ENCODE assay signal across 8 cellular contexts in genomic region chr4:110514889-110515479, GRCh38. TPM values are rescaled to one million over a fixed set of nuclear protein-coding genes. Genes with fewer than 3 reads are reported as not detected.
A peak's percentile ranks its signal among the peaks of the same experiment; 100 is the strongest.
DNase-seq lines count a peak whose midpoint lies in the region; ATAC-seq, FAIRE-seq and TF ChIP-seq lines count a peak whose summit lies in the region.

No MANE protein-coding gene starts in this region.

- H3K18ac ChIP-seq in H1 (ENCODE audit: extremely low read depth, low read length), result no peak overlapping the region

- H2BK15ac ChIP-seq in H1 (ENCODE audit: low read length), result no peak overlapping the region

- H4K20me1 ChIP-seq in PC-9 (ENCODE audit: insufficient read depth) (no peaks in the 10 kb centered on the region), H1 (replicated peaks in 1 of 2; ENCODE audit: control insufficient read depth in 1 of 2, insufficient read depth in 2 of 2, low read length in 2 of 2) (no peaks in the 10 kb centered on the region), osteoblast (ENCODE audit: insufficient read depth, low read length) (no peaks in the 10 kb centered on the region)

- TF ChIP-seq EP300 in H1 (IDR thresholded peaks at IDR 0.05; ENCODE audit: borderline replicate concordance in 1 of 2, low read depth in 2 of 2, low read length in 2 of 2), result no peak

- no peak overlapping the region for H4K8ac ChIP-seq in H1 (ENCODE audit: extremely low read depth, insufficient read depth, low read length)

- no peak overlapping the region for H2BK12ac ChIP-seq in H1 (ENCODE audit: low read depth, low read length)

- H2AK5ac ChIP-seq in H1 (ENCODE audit: low read depth, low read length), result no peak overlapping the region

- H3K23ac ChIP-seq in H1 (ENCODE audit: insufficient read length), result no peak overlapping the region

- in situ Hi-C loops in GM13976 (cut with MboI; ENCODE audit: low sequenced_read_pairs, unreplicated experiment), result loop anchor here (5.0 to 25.0 kb wide), 3 partner anchors 303 to 1103 kb away; no protein-coding TSS in a partner anchor

- no peaks in the 10 kb centered on the region for H3K23me2 ChIP-seq in H1 (ENCODE audit: low read depth, low read length)

- H3K4me1 ChIP-seq in PC-9 (replicated peaks; ENCODE audit: insufficient read depth) (no peaks in the 10 kb centered on the region), H1 (replicated peaks in 1 of 4; ENCODE audit: control insufficient read depth in 3 of 4, insufficient read depth in 4 of 4, low read length in 3 of 4) (no peaks in the 10 kb centered on the region), osteoblast (ENCODE audit: insufficient read depth, low read length) (no peaks in the 10 kb centered on the region)

- H3K27me3 ChIP-seq in PC-9 (ENCODE audit: insufficient read depth, low read depth), result no peaks in the 10 kb centered on the region
- H3K27me3 ChIP-seq in H1 (replicated peaks in 1 of 4; ENCODE audit: control insufficient read depth in 3 of 4, extremely low read depth in 1 of 4, insufficient read depth in 3 of 4, low read length in 3 of 4), result no peaks in the 10 kb centered on the region
- no peaks in the 10 kb centered on the region for H3K27me3 ChIP-seq in osteoblast (ENCODE audit: insufficient read depth, low read length)

- H3K9me2 ChIP-seq in PC-9 (ENCODE audit: insufficient read depth), result no peaks in the 10 kb centered on the region

- H3K14ac ChIP-seq in H1 (ENCODE audit: insufficient read length), result no peak overlapping the region

- FAIRE-seq in H1 (lab: Jason Lieb, UNC), result no peak

- H3K79me1 ChIP-seq in H1 (ENCODE audit: low read depth, low read length), result no peaks in the 10 kb centered on the region

- H3K79me2 ChIP-seq in PC-9 (ENCODE audit: low read depth), result no peaks in the 10 kb centered on the region
- H3K79me2 ChIP-seq in H1 (ENCODE audit: control insufficient read depth in 1 of 2, insufficient read depth in 2 of 2, low read length in 2 of 2), result no peaks in the 10 kb centered on the region
- H3K79me2 ChIP-seq in osteoblast (ENCODE audit: insufficient read depth, low read length), result no peaks in the 10 kb centered on the region

- no peak overlapping the region for H4K5ac ChIP-seq in H1 (ENCODE audit: insufficient read length, low read depth, low read length)

- no peak for TF ChIP-seq POLR2A in H1 (IDR thresholded peaks at IDR 0.05; ENCODE audit: control extremely low read depth in 1 of 2, low read depth in 2 of 2, low read length in 2 of 2)

- no TSS peak for BruUV-seq in PC-9 (replicated peaks; lab: Mats Ljungman, UMichigan)

- H4K91ac ChIP-seq in H1 (replicated peaks; ENCODE audit: insufficient read length, low read length), result no peak overlapping the region

- H3K56ac ChIP-seq in H1 (replicated peaks; ENCODE audit: insufficient read length, low read depth, low read length), result no peak overlapping the region

- H3K27ac ChIP-seq in PC-9 (no peak overlapping the region), H1 (ENCODE audit: low read depth, low read length) (no peak overlapping the region), osteoblast (ENCODE audit: low read depth, low read length) (no peak overlapping the region), substantia nigra (ENCODE audit: low read depth, low read length, poor library complexity, severe bottlenecking) (no peak overlapping the region)

- no peak overlapping the region for H2AFZ ChIP-seq in PC-9
- no peak overlapping the region for H2AFZ ChIP-seq in H1 (ENCODE audit: low read length)
- H2AFZ ChIP-seq in osteoblast (ENCODE audit: low read length), result no peak overlapping the region

- ATAC-seq in GM18511 (IDR thresholded peaks at IDR 0.05; ENCODE audit: unreplicated experiment), result no peak

- H3K4ac ChIP-seq in H1 (replicated peaks; ENCODE audit: insufficient read length, low read depth, low read length), result no peak overlapping the region

- H3K4me3 ChIP-seq in PC-9, result no peak overlapping the region
- H3K4me3 ChIP-seq in H1 (ENCODE audit: extremely low read depth in 1 of 4, insufficient read depth in 2 of 4, low read depth in 3 of 4, low read length in 4 of 4), result no peak overlapping the region
- H3K4me3 ChIP-seq in osteoblast (ENCODE audit: insufficient read depth, low read length), result no peak overlapping the region

- intact Hi-C loops in PC-9 (cut with micrococcal nuclease; ENCODE audit: unreplicated experiment), result loop anchor here (5.0 kb wide), 3 partner anchors 1093 to 1517 kb away; no protein-coding TSS in a partner anchor

- POLR2A ChIA-PET in PC-9 (lab: Charles Lee; ENCODE audit: unreplicated experiment) (no interaction called here), H1 (lab: Charles Lee; ENCODE audit: partially characterized antibody) (no interaction called here)

- peak; percentile 24 for TF ChIP-seq CTCF in GM13976 (IDR thresholded peaks at IDR 0.05; ENCODE audit: borderline replicate concordance, control extremely low read depth, extremely low read depth, insufficient read depth, missing control alignments)
- peak; percentile 73 for TF ChIP-seq CTCF in PC-9 (conservative IDR thresholded peaks at IDR 0.05)
- TF ChIP-seq CTCF in H1 (IDR thresholded peaks at IDR 0.05; ENCODE audit: control extremely low read depth in 1 of 3, insufficient read depth in 1 of 3, low read depth in 1 of 3, low read length in 3 of 3), result peak in 2 of 3 experiments; percentile 33 to 45; a peak in 2 of 4 replicates
- peak; percentile 65 for TF ChIP-seq CTCF in osteoblast (IDR thresholded peaks at IDR 0.05; ENCODE audit: extremely low read depth, low read depth, low read length)

- H2BK120ac ChIP-seq in H1 (replicated peaks; ENCODE audit: low read depth, low read length), result no peak overlapping the region

- H3F3A ChIP-seq in PC-9 (ENCODE audit: insufficient read depth, low read depth), result no peaks in the 10 kb centered on the region

- no peaks in the 10 kb centered on the region for H3K9me3 ChIP-seq in PC-9 (ENCODE audit: insufficient read depth, low read depth)
- H3K9me3 ChIP-seq in H1 (ENCODE audit: insufficient read depth in 2 of 2, low read depth in 1 of 2, low read length in 1 of 2), result no peaks in the 10 kb centered on the region
- H3K9me3 ChIP-seq in osteoblast (ENCODE audit: low read depth, low read length), result no peaks in the 10 kb centered on the region

- CTCF ChIA-PET in PC-9 (lab: Charles Lee), result no interaction called here
- CTCF ChIA-PET in H1 (lab: Charles Lee; ENCODE audit: partially characterized antibody), result interaction anchor here (0.6 to 17.1 kb wide), 17 partner anchors 10 to 523 kb away, joined by 3 to 497 read pairs (median 3); no protein-coding TSS in a partner anchor

- no peaks in the 10 kb centered on the region for H3K36me3 ChIP-seq in PC-9 (ENCODE audit: low read depth)
- H3K36me3 ChIP-seq in H1 (ENCODE audit: control insufficient read depth in 2 of 4, insufficient read depth in 4 of 4, low read length in 3 of 4), result no peaks in the 10 kb centered on the region
- no peaks in the 10 kb centered on the region for H3K36me3 ChIP-seq in osteoblast (ENCODE audit: insufficient read depth, low read length)

- no peak overlapping the region for H3K4me2 ChIP-seq in PC-9
- no peak overlapping the region for H3K4me2 ChIP-seq in H1 (ENCODE audit: insufficient read depth in 1 of 2, low read depth in 2 of 2, low read length in 2 of 2)
- H3K4me2 ChIP-seq in osteoblast (ENCODE audit: insufficient read depth, low read length), result no peak overlapping the region

- TF ChIP-seq RAD21 in H1 (IDR thresholded peaks at IDR 0.05 in 1 of 2, conservative IDR thresholded peaks at IDR 0.05 in 1 of 2; ENCODE audit: low read depth in 2 of 2, low read length in 2 of 2), result peak; percentile 45; a peak in 3 of 4 replicates

- H2BK5ac ChIP-seq in H1 (ENCODE audit: low read depth, low read length), result no peak overlapping the region

- no peak overlapping the region for H3K9ac ChIP-seq in H1 (replicated peaks in 1 of 4; ENCODE audit: extremely low read depth in 1 of 4, low read depth in 3 of 4, low read length in 3 of 4)

- DNase-seq in AML-193 (lab: John Stamatoyannopoulos, UW), result peak; percentile 57 to 60
- no peak for DNase-seq in GM13976 (ENCODE audit: low spot score)
- peak in 1 of 2 experiments; percentile 39 for DNase-seq in PC-9
- DNase-seq in H1 (ENCODE audit: low read depth in 1 of 2, low spot score in 2 of 2), result no peak
- no peak for DNase-seq in osteoblast (ENCODE audit: insufficient read length, low spot score, missing footprints)
- no peak for DNase-seq in substantia nigra (lab: John Stamatoyannopoulos, UW)
- no peak for DNase-seq in activated CD4-positive, CD25-positive, alpha-beta regulatory T cell treated with anti-CD3 and anti-CD28 coated beads, Interleukin-2, amount 50 U/mL, for 72 hours

- no peak overlapping the region for H2BK20ac ChIP-seq in H1 (ENCODE audit: low read length)

TF ChIP-seq in H1, 55 proteins besides CTCF, POLR2A, EP300 and RAD21:
- TF ChIP-seq RNF2 (IDR thresholded peaks at IDR 0.05; ENCODE audit: borderline replicate concordance, low read depth, low read length, missing control alignments, poor library complexity, severe bottlenecking) (no peak), SIX5 (IDR thresholded peaks at IDR 0.05; ENCODE audit: low read depth, low read length) (no peak), HDAC6 (IDR thresholded peaks at IDR 0.05; ENCODE audit: low read depth, low read length) (no peak), GABPA (IDR thresholded peaks at IDR 0.05; ENCODE audit: borderline replicate concordance, insufficient read depth, low read length) (no peak)
- TF ChIP-seq, protein P1, sequence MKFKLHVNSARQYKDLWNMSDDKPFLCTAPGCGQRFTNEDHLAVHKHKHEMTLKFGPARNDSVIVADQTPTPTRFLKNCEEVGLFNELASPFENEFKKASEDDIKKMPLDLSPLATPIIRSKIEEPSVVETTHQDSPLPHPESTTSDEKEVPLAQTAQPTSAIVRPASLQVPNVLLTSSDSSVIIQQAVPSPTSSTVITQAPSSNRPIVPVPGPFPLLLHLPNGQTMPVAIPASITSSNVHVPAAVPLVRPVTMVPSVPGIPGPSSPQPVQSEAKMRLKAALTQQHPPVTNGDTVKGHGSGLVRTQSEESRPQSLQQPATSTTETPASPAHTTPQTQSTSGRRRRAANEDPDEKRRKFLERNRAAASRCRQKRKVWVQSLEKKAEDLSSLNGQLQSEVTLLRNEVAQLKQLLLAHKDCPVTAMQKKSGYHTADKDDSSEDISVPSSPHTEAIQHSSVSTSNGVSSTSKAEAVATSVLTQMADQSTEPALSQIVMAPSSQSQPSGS (IDR thresholded peaks at IDR 0.05; ENCODE audit: low read length), result no peak

RNA-seq across cellular contexts. Expression of gene ENPEP, which starts 39.0 kb away (rescaled TPM):
- total RNA-seq in PC-9 (2021) (not detected in 2 replicates), osteoblast (0.59 and 1.1 TPM in 2 replicates)
- 0.61 and 0.63 TPM in 2 replicates for total RNA-seq in H1 (2021; fragmentation: NEBNext Ultra II Directional; extraction: Animal tissue kit (Norgen Biotek cat#: 25700))
- 0.09 and 0.16 TPM in 2 replicates for polyA plus RNA-seq in H1 (2011; rRNA removed)
- polyA plus RNA-seq in H1 (2011; cell fraction: cytosol; rRNA removed), result 0.12 TPM
- 0.13 TPM for polyA plus RNA-seq in H1 (2011; cell fraction: nucleus; rRNA removed)
- 0.10 to 1.1 TPM (median 0.27 TPM) in 4 replicates for polyA plus RNA-seq in H1 (2012, experiment 1 of 2)
- polyA plus RNA-seq in H1 (2012, experiment 2 of 2), result not detected
- polyA plus RNA-seq in H1 (2013, experiment 1 of 2), result 0.22 TPM
- polyA plus RNA-seq in H1 (2013, experiment 2 of 2), result 0.24 TPM
- 0.63 and 1.1 TPM in 2 replicates for polyA minus RNA-seq in H1 (2011; rRNA and poly(A)+ RNA removed)
- polyA minus RNA-seq in H1 (2011; cell fraction: cytosol; rRNA and poly(A)+ RNA removed), result not detected
- 1.3 TPM for polyA minus RNA-seq in H1 (2011; cell fraction: nucleus; rRNA and poly(A)+ RNA removed)

Comparison
In these comparisons a context has a peak if more than half of its experiments do, and no peak if none do; other contexts are left out.
1. DNase-seq: peak in AML-193 (2 of 2); none in GM13976 (single experiment), H1 (0 of 2), osteoblast (single experiment), substantia nigra (0 of 49) and activated CD4-positive, CD25-positive, alpha-beta regulatory T cell treated with anti-CD3 and anti-CD28 coated beads, Interleukin-2, amount 50 U/mL, for 72 hours (single experiment).
2. Peak in every context shown above with its lines, with median percentiles within 50 percentile points of each other: CTCF ChIP-seq.